In genomic region chr5:43231977-43232376, GRCh38 we compare ENCODE assay signal across 9 cellular contexts. TPM values are rescaled to one million over a fixed set of nuclear protein-coding genes. Genes with fewer than 3 reads are reported as not detected.
A peak's percentile ranks its signal among the peaks of the same experiment; 100 is the strongest.
DNase-seq lines count a peak whose midpoint lies in the region; ATAC-seq, FAIRE-seq and TF ChIP-seq lines count a peak whose summit lies in the region.
"Had no signal": no experiment of that assay in that cellular context is flagged by ENCODE, and none has a peak within 500 bp of the region (broad histone marks: within the 10 kb centered on the region; RNA-seq: fewer than 3 reads in every experiment).

No MANE protein-coding gene starts in this region.

- no peak overlapping the region for H2AFZ ChIP-seq in OCI-LY7 (ENCODE audit: low read length)
- H2AFZ ChIP-seq in keratinocyte (ENCODE audit: control insufficient read depth, low read length): no peak overlapping the region

- H3K4me3 ChIP-seq in OCI-LY7 (ENCODE audit: low read depth, low read length, poor library complexity, severe bottlenecking): no peak overlapping the region
- H3K4me3 ChIP-seq in keratinocyte (ENCODE audit: control insufficient read depth in 2 of 3, extremely low read depth in 1 of 3, insufficient read depth in 2 of 3, low read depth in 1 of 3, low read length in 3 of 3): no peak overlapping the region

- H3K4me3 Mint-ChIP-seq in Calu3 (ENCODE audit: low read depth, unreplicated experiment): no peak overlapping the region

- H3K9me3 ChIP-seq in OCI-LY7 (ENCODE audit: low read length) (no peaks in the 10 kb centered on the region), keratinocyte (ENCODE audit: control insufficient read depth, low read depth, low read length) (no peaks in the 10 kb centered on the region)

- H3K4me2 ChIP-seq in OCI-LY7 (ENCODE audit: low read length) (no peak overlapping the region), keratinocyte (ENCODE audit: control insufficient read depth, extremely low read depth, insufficient read depth, low read depth, low read length) (no peak overlapping the region)
- H3K4me2 ChIP-seq: KMS-11 had no signal

- H3K79me2 ChIP-seq in OCI-LY7 (ENCODE audit: insufficient read depth, low read depth, low read length): no peaks in the 10 kb centered on the region
- H3K79me2 ChIP-seq in keratinocyte (ENCODE audit: control insufficient read depth, insufficient read depth, low read length): no peaks in the 10 kb centered on the region

- H3K4me1 Mint-ChIP-seq in Calu3 (ENCODE audit: low read depth, unreplicated experiment): no peaks in the 10 kb centered on the region

- H3K36me3 Mint-ChIP-seq in Calu3 (ENCODE audit: insufficient read depth, unreplicated experiment): no peaks in the 10 kb centered on the region

- H3K27ac ChIP-seq in OCI-LY7 (ENCODE audit: low read depth, low read length, poor library complexity, severe bottlenecking): no peak overlapping the region
- H3K27ac ChIP-seq in keratinocyte (ENCODE audit: control insufficient read depth, insufficient read depth, low read length): no peak overlapping the region
- H3K27ac ChIP-seq: KMS-11 had no signal

- H3K9ac ChIP-seq in keratinocyte (ENCODE audit: control insufficient read depth, extremely low read depth, insufficient read depth, low read length): no peak overlapping the region
- H3K9ac ChIP-seq: KMS-11 had no signal

- no peaks in the 10 kb centered on the region for H3K27me3 ChIP-seq in keratinocyte (ENCODE audit: control insufficient read depth, extremely low read depth, insufficient read depth, low read length)

- CTCF ChIA-PET in Calu3 (lab: Charles Lee): interaction anchor here (0.6 to 2.5 kb wide), 4 partner anchors 62 to 252 kb away, joined by 3 to 12 read pairs (median 6); partner anchors contain the start of gene TMEM267
- CTCF ChIA-PET in OCI-LY7 (lab: Charles Lee; ENCODE audit: unreplicated experiment): no interaction called here

- H3K36me3 ChIP-seq in OCI-LY7 (ENCODE audit: insufficient read depth, low read length) (no peaks in the 10 kb centered on the region), keratinocyte (ENCODE audit: control insufficient read depth in 2 of 2, extremely low read depth in 1 of 2, insufficient read depth in 2 of 2, low read length in 2 of 2) (no peaks in the 10 kb centered on the region)

- TF ChIP-seq CTCF in Calu3 (IDR thresholded peaks at IDR 0.05; ENCODE audit: unreplicated experiment) (peak; percentile 26), GM12874 (IDR thresholded peaks at IDR 0.05; ENCODE audit: insufficient read depth, low read depth, low read length) (0 out of 2 replicates have a peak, but pooled peaks have one; percentile 15), OCI-LY7 (conservative IDR thresholded peaks at IDR 0.05; ENCODE audit: low read length) (peak; percentile 43), keratinocyte (optimal IDR thresholded peaks at IDR 0.05 in 1 of 3, IDR thresholded peaks at IDR 0.05 in 1 of 3, conservative IDR thresholded peaks at IDR 0.05 in 1 of 3; ENCODE audit: extremely low read depth in 1 of 3, insufficient read depth in 2 of 3, low read length in 3 of 3) (peak; percentile 29 to 66 (median 35))

- no peaks in the 10 kb centered on the region for H3K9me2 ChIP-seq in OCI-LY7 (ENCODE audit: insufficient read depth, low read length)

- H4K20me1 ChIP-seq in OCI-LY7 (ENCODE audit: insufficient read depth, low read length): no peaks in the 10 kb centered on the region
- H4K20me1 ChIP-seq in keratinocyte (ENCODE audit: control insufficient read depth, extremely low read depth, insufficient read depth, low read length): no peaks in the 10 kb centered on the region

- no peaks in the 10 kb centered on the region for H3K9me1 ChIP-seq in keratinocyte (ENCODE audit: control insufficient read depth, extremely low read depth, insufficient read depth, low read length)

- BruUV-seq in Calu3 (replicated peaks; lab: Mats Ljungman, UMichigan): no TSS peak
- BruUV-seq in OCI-LY7 (replicated peaks; lab: Mats Ljungman, UMichigan): no TSS peak

- no peaks in the 10 kb centered on the region for H3K9me3 Mint-ChIP-seq in Calu3 (ENCODE audit: low read depth, unreplicated experiment)

- H3K4me1 ChIP-seq in OCI-LY7 (ENCODE audit: insufficient read depth, low read length, poor library complexity, severe bottlenecking) (no peaks in the 10 kb centered on the region), keratinocyte (ENCODE audit: control insufficient read depth, extremely low read depth, insufficient read depth, low read length) (no peaks in the 10 kb centered on the region)

- dilution Hi-C loops in keratinocyte (cut with MboI; ENCODE audit: extremely low pct_ligation_motif_present, low sequenced_read_pairs): no loop called here

- no peak for FAIRE-seq in keratinocyte (lab: Jason Lieb, UNC)

- no peak overlapping the region for H3K27ac Mint-ChIP-seq in Calu3 (ENCODE audit: unreplicated experiment)

- POLR2A ChIA-PET in OCI-LY7 (lab: Charles Lee): interaction anchor here (1.5 kb wide), 1 partner anchor 64 kb away, joined by 3 read pairs; no protein-coding TSS in a partner anchor

- ATAC-seq in GM21367 (IDR thresholded peaks at IDR 0.05; ENCODE audit: unreplicated experiment) (no peak), HG03439 (IDR thresholded peaks at IDR 0.05; ENCODE audit: unreplicated experiment) (no peak), HG02798 (IDR thresholded peaks at IDR 0.05; ENCODE audit: poor library complexity, unreplicated experiment) (no peak), GM18498 (IDR thresholded peaks at IDR 0.05; ENCODE audit: unreplicated experiment) (no peak)

- DNase-seq in Calu3: peak; percentile 55
- DNase-seq in OCI-LY7 (ENCODE audit: low spot score): peak; percentile 13
- no peak for DNase-seq in keratinocyte (ENCODE audit: low read depth, low spot score)

- intact Hi-C loops in Calu3 (cut with micrococcal nuclease; ENCODE audit: unreplicated experiment): loop anchor here (1.0 to 2.0 kb wide), 2 partner anchors 75 to 157 kb away; no protein-coding TSS in a partner anchor
- intact Hi-C loops in OCI-LY7 (cut with micrococcal nuclease; ENCODE audit: unreplicated experiment): loop anchor here (2.0 kb wide), 1 partner anchor 157 kb away; no protein-coding TSS in a partner anchor

- H3K27me3 Mint-ChIP-seq in Calu3 (ENCODE audit: unreplicated experiment): no peaks in the 10 kb centered on the region

RNA-seq across cellular contexts. Expression of gene NIM1K, which starts 40.0 kb away (rescaled TPM):
- total RNA-seq in Calu3 (2022) (0.26 and 0.88 TPM in 2 replicates), OCI-LY7 (2022) (0.68 TPM in 1 of 2 replicates, not detected in the other)
- total RNA-seq in OCI-LY7 (2014; rRNA removed; shearing (Covaris generic)): 0.10 and 0.41 TPM in 2 replicates
- polyA plus RNA-seq in keratinocyte: 0.07 to 0.21 TPM (median 0.07 TPM) in 3 replicates
- polyA plus RNA-seq in keratinocyte (2011; ENCODE audit: low read depth): not detected
- 0.06 and 0.13 TPM in 2 replicates for polyA plus RNA-seq in keratinocyte (2011; cell fraction: cytosol; rRNA removed)
- polyA plus RNA-seq in keratinocyte (2011; cell fraction: nucleus; rRNA removed): 0.14 and 0.29 TPM in 2 replicates
- 0.08 TPM in 1 of 2 replicates, not detected in the other for polyA plus RNA-seq in keratinocyte (2012; ENCODE audit: low replicate concordance)
- not detected in 3 replicates for polyA minus RNA-seq in keratinocyte
- not detected for polyA minus RNA-seq in keratinocyte (2011; cell fraction: cytosol; rRNA and poly(A)+ RNA removed)
- polyA minus RNA-seq in keratinocyte (2011; cell fraction: nucleus; rRNA and poly(A)+ RNA removed): 0.21 and 0.39 TPM in 2 replicates
